1 cellular context compared by ENCODE assay signal in the genomic region with DNA sequence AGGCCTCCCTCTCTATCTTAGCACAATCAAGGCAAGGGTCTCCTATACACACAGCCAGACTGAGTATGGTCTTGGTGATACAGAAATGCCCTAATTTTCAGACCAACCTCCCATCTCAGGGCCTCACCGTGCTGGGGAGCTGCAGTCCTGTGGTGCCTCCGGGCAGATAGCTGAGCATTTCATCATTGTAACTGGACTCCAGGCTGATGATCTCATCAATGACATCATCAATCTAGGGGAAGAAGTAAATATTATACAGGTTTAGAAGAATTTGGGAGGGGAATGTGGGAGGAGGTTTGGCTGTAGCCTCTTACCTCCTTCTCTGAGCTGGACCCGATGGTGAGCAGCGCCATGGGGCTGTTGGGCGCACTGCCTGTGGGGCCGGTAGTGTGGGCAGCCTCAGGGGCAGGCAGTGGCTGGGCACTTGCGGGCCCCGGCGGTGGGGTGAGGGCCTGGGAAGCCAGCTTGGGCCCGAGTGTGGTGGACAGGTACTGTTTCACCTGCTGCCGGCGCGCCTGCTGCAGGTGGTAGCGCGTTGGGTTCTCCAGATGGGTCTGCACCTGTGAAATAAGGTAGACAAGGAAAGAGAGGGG.
A peak's percentile ranks its signal among the peaks of the same experiment; 100 is the strongest.
TF ChIP-seq lines count a peak whose summit lies in the region.

No MANE protein-coding gene starts in this region.

TF ChIP-seq in HEK293, 187 proteins besides CTCF, POLR2A, EP300 and RAD21 (continued from another document and continues in another):
- TF ChIP-seq, protein P1, sequence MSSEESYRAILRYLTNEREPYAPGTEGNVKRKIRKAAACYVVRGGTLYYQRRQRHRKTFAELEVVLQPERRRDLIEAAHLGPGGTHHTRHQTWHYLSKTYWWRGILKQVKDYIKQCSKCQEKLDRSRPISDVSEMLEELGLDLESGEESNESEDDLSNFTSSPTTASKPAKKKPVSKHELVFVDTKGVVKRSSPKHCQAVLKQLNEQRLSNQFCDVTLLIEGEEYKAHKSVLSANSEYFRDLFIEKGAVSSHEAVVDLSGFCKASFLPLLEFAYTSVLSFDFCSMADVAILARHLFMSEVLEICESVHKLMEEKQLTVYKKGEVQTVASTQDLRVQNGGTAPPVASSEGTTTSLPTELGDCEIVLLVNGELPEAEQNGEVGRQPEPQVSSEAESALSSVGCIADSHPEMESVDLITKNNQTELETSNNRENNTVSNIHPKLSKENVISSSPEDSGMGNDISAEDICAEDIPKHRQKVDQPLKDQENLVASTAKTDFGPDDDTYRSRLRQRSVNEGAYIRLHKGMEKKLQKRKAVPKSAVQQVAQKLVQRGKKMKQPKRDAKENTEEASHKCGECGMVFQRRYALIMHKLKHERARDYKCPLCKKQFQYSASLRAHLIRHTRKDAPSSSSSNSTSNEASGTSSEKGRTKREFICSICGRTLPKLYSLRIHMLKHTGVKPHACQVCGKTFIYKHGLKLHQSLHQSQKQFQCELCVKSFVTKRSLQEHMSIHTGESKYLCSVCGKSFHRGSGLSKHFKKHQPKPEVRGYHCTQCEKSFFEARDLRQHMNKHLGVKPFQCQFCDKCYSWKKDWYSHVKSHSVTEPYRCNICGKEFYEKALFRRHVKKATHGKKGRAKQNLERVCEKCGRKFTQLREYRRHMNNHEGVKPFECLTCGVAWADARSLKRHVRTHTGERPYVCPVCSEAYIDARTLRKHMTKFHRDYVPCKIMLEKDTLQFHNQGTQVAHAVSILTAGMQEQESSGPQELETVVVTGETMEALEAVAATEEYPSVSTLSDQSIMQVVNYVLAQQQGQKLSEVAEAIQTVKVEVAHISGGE (tag by site-specific recombination; conservative IDR thresholded peaks at IDR 0.05; ENCODE audit: low read depth): no peak
- TF ChIP-seq, protein P2, sequence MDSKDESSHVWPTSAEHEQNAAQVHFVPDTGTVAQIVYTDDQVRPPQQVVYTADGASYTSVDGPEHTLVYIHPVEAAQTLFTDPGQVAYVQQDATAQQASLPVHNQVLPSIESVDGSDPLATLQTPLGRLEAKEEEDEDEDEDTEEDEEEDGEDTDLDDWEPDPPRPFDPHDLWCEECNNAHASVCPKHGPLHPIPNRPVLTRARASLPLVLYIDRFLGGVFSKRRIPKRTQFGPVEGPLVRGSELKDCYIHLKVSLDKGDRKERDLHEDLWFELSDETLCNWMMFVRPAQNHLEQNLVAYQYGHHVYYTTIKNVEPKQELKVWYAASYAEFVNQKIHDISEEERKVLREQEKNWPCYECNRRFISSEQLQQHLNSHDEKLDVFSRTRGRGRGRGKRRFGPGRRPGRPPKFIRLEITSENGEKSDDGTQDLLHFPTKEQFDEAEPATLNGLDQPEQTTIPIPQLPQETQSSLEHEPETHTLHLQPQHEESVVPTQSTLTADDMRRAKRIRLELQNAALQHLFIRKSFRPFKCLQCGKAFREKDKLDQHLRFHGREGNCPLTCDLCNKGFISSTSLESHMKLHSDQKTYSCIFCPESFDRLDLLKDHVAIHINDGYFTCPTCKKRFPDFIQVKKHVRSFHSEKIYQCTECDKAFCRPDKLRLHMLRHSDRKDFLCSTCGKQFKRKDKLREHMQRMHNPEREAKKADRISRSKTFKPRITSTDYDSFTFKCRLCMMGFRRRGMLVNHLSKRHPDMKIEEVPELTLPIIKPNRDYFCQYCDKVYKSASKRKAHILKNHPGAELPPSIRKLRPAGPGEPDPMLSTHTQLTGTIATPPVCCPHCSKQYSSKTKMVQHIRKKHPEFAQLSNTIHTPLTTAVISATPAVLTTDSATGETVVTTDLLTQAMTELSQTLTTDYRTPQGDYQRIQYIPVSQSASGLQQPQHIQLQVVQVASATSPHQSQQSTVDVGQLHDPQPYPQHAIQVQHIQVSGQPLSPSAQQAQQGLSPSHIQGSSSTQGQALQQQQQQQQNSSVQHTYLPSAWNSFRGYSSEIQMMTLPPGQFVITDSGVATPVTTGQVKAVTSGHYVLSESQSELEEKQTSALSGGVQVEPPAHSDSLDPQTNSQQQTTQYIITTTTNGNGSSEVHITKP (tag by site-specific recombination; IDR thresholded peaks at IDR 0.05): 0 out of 2 replicates have a peak, but pooled peaks have one; percentile 34
- TF ChIP-seq ZFP41 (tag by site-specific recombination; IDR thresholded peaks at IDR 0.05; ENCODE audit: borderline replicate concordance): no peak
- TF ChIP-seq, protein P3, sequence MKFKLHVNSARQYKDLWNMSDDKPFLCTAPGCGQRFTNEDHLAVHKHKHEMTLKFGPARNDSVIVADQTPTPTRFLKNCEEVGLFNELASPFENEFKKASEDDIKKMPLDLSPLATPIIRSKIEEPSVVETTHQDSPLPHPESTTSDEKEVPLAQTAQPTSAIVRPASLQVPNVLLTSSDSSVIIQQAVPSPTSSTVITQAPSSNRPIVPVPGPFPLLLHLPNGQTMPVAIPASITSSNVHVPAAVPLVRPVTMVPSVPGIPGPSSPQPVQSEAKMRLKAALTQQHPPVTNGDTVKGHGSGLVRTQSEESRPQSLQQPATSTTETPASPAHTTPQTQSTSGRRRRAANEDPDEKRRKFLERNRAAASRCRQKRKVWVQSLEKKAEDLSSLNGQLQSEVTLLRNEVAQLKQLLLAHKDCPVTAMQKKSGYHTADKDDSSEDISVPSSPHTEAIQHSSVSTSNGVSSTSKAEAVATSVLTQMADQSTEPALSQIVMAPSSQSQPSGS (tag by site-specific recombination; IDR thresholded peaks at IDR 0.05; ENCODE audit: low read depth): peak; percentile 99
- TF ChIP-seq ZBTB8A (tag by site-specific recombination; IDR thresholded peaks at IDR 0.05): no peak
- TF ChIP-seq, protein P4, sequence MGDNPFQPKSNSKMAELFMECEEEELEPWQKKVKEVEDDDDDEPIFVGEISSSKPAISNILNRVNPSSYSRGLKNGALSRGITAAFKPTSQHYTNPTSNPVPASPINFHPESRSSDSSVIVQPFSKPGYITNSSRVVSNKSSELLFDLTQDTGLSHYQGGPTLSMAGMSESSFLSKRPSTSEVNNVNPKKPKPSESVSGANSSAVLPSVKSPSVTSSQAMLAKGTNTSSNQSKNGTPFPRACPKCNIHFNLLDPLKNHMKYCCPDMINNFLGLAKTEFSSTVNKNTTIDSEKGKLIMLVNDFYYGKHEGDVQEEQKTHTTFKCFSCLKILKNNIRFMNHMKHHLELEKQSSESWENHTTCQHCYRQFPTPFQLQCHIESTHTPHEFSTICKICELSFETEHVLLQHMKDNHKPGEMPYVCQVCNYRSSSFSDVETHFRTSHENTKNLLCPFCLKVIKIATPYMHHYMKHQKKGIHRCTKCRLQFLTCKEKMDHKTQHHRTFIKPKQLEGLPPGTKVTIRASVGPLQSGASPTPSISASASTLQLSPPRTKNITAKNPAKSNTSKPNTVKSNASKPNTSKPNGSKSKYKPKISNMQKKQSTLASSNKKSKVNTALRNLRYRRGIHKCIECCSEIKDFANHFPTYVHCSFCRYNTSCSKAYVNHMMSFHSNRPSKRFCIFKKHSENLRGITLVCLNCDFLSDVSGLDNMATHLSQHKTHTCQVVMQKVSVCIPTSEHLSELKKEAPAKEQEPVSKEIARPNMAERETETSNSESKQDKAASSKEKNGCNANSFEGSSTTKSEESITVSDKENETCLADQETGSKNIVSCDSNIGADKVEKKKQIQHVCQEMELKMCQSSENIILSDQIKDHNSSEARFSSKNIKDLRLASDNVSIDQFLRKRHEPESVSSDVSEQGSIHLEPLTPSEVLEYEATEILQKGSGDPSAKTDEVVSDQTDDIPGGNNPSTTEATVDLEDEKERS (tag by site-specific recombination; IDR thresholded peaks at IDR 0.05): no peak
- TF ChIP-seq, protein P5, sequence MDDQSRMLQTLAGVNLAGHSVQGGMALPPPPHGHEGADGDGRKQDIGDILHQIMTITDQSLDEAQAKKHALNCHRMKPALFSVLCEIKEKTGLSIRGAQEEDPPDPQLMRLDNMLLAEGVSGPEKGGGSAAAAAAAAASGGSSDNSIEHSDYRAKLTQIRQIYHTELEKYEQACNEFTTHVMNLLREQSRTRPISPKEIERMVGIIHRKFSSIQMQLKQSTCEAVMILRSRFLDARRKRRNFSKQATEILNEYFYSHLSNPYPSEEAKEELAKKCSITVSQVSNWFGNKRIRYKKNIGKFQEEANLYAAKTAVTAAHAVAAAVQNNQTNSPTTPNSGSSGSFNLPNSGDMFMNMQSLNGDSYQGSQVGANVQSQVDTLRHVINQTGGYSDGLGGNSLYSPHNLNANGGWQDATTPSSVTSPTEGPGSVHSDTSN (CRISPR knock-in tag; IDR thresholded peaks at IDR 0.05): no peak
- TF ChIP-seq, protein P6, sequence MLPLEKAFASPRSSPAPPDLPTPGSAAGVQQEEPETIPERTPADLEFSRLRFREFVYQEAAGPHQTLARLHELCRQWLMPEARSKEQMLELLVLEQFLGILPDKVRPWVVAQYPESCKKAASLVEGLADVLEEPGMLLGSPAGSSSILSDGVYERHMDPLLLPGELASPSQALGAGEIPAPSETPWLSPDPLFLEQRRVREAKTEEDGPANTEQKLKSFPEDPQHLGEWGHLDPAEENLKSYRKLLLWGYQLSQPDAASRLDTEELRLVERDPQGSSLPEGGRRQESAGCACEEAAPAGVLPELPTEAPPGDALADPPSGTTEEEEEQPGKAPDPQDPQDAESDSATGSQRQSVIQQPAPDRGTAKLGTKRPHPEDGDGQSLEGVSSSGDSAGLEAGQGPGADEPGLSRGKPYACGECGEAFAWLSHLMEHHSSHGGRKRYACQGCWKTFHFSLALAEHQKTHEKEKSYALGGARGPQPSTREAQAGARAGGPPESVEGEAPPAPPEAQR (tag by site-specific recombination; IDR thresholded peaks at IDR 0.05): no peak
- no peak for TF ChIP-seq ZNF560 (tag by site-specific recombination; IDR thresholded peaks at IDR 0.05; ENCODE audit: borderline replicate concordance)
- TF ChIP-seq, protein P7, sequence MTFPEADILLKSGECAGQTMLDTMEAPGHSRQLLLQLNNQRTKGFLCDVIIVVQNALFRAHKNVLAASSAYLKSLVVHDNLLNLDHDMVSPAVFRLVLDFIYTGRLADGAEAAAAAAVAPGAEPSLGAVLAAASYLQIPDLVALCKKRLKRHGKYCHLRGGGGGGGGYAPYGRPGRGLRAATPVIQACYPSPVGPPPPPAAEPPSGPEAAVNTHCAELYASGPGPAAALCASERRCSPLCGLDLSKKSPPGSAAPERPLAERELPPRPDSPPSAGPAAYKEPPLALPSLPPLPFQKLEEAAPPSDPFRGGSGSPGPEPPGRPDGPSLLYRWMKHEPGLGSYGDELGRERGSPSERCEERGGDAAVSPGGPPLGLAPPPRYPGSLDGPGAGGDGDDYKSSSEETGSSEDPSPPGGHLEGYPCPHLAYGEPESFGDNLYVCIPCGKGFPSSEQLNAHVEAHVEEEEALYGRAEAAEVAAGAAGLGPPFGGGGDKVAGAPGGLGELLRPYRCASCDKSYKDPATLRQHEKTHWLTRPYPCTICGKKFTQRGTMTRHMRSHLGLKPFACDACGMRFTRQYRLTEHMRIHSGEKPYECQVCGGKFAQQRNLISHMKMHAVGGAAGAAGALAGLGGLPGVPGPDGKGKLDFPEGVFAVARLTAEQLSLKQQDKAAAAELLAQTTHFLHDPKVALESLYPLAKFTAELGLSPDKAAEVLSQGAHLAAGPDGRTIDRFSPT (tag by site-specific recombination; IDR thresholded peaks at IDR 0.05): peak; percentile 52; the same call in 1 of the 2 replicates
- no peak for TF ChIP-seq KLF9 (tag by site-specific recombination; IDR thresholded peaks at IDR 0.05; ENCODE audit: low read depth)
- no peak for TF ChIP-seq ZNF175 (tag by site-specific recombination; IDR thresholded peaks at IDR 0.05)
- TF ChIP-seq GLIS1 (tag by site-specific recombination; IDR thresholded peaks at IDR 0.05): 0 out of 2 replicates have a peak, but pooled peaks have one; percentile 28
- no peak for TF ChIP-seq ZNF701 (tag by site-specific recombination; IDR thresholded peaks at IDR 0.05)
- no peak for TF ChIP-seq FEZF1 (tag by site-specific recombination; IDR thresholded peaks at IDR 0.05)
- TF ChIP-seq ZNF785 (tag by site-specific recombination; IDR thresholded peaks at IDR 0.05): no peak
- TF ChIP-seq ZNF433 (tag by site-specific recombination; IDR thresholded peaks at IDR 0.05; ENCODE audit: low read depth): no peak
- TF ChIP-seq ZBTB21 (tag by site-specific recombination; IDR thresholded peaks at IDR 0.05): peak; percentile 97
- TF ChIP-seq SP3 (tag by site-specific recombination; IDR thresholded peaks at IDR 0.05): peak; percentile 21; the same call in 1 of the 2 replicates
- TF ChIP-seq SETDB1 (IDR thresholded peaks at IDR 0.05; ENCODE audit: insufficient read length, low read length): no peak
- no peak for TF ChIP-seq OVOL3 (tag by site-specific recombination; IDR thresholded peaks at IDR 0.05)
- TF ChIP-seq ZNF19 (tag by site-specific recombination; IDR thresholded peaks at IDR 0.05; ENCODE audit: low read depth): no peak
- no peak for TF ChIP-seq ZNF341 (tag by site-specific recombination; IDR thresholded peaks at IDR 0.05; ENCODE audit: low read depth)
- TF ChIP-seq HOXC10 (CRISPR knock-in tag; IDR thresholded peaks at IDR 0.05): no peak
- peak; percentile 69 for TF ChIP-seq KLF8 (tag by site-specific recombination; IDR thresholded peaks at IDR 0.05)
- TF ChIP-seq ZSCAN30 (tag by site-specific recombination; IDR thresholded peaks at IDR 0.05): no peak
- peak; percentile 58 for TF ChIP-seq SP7 (tag by site-specific recombination; IDR thresholded peaks at IDR 0.05)
- peak; percentile 80 for TF ChIP-seq ZNF335 (tag by site-specific recombination; conservative IDR thresholded peaks at IDR 0.05)
- no peak for TF ChIP-seq ZNF670 (tag by site-specific recombination; IDR thresholded peaks at IDR 0.05; ENCODE audit: low read depth)
- TF ChIP-seq, protein P8, sequence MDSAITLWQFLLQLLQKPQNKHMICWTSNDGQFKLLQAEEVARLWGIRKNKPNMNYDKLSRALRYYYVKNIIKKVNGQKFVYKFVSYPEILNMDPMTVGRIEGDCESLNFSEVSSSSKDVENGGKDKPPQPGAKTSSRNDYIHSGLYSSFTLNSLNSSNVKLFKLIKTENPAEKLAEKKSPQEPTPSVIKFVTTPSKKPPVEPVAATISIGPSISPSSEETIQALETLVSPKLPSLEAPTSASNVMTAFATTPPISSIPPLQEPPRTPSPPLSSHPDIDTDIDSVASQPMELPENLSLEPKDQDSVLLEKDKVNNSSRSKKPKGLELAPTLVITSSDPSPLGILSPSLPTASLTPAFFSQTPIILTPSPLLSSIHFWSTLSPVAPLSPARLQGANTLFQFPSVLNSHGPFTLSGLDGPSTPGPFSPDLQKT (IDR thresholded peaks at IDR 0.05; ENCODE audit: borderline replicate concordance, low read depth, low read length): no peak
- no peak for TF ChIP-seq ZNF114 (tag by site-specific recombination; IDR thresholded peaks at IDR 0.05)
- TF ChIP-seq, protein P9, sequence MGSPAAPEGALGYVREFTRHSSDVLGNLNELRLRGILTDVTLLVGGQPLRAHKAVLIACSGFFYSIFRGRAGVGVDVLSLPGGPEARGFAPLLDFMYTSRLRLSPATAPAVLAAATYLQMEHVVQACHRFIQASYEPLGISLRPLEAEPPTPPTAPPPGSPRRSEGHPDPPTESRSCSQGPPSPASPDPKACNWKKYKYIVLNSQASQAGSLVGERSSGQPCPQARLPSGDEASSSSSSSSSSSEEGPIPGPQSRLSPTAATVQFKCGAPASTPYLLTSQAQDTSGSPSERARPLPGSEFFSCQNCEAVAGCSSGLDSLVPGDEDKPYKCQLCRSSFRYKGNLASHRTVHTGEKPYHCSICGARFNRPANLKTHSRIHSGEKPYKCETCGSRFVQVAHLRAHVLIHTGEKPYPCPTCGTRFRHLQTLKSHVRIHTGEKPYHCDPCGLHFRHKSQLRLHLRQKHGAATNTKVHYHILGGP (tag by site-specific recombination; IDR thresholded peaks at IDR 0.05): no peak
- TF ChIP-seq, protein P10, sequence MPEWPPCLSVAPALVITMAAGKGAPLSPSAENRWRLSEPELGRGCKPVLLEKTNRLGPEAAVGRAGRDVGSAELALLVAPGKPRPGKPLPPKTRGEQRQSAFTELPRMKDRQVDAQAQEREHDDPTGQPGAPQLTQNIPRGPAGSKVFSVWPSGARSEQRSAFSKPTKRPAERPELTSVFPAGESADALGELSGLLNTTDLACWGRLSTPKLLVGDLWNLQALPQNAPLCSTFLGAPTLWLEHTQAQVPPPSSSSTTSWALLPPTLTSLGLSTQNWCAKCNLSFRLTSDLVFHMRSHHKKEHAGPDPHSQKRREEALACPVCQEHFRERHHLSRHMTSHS (tag by site-specific recombination; IDR thresholded peaks at IDR 0.05): no peak
- no peak for TF ChIP-seq ZNF23 (tag by site-specific recombination; IDR thresholded peaks at IDR 0.05; ENCODE audit: borderline replicate concordance)
- TF ChIP-seq ZNF654 (tag by site-specific recombination; IDR thresholded peaks at IDR 0.05; ENCODE audit: low read depth): no peak
